In genomic region chr17:81552244-81553017, GRCh38 we compare ENCODE assay signal across 8 cellular contexts. TPM values are rescaled to one million over a fixed set of nuclear protein-coding genes. Genes with fewer than 3 reads are reported as not detected.
DNase-seq lines count a peak whose midpoint lies in the region; ATAC-seq and TF ChIP-seq lines count a peak whose summit lies in the region.

TSS of gene FAAP100 (minus strand) at chr17:81552353. CDS start at chr17:81552330, 23 bp downstream.

- H3K4me2 ChIP-seq in OCI-LY1 (ENCODE audit: low read length) = peak within 1 kb of the TSS; percentile 77

- peaks cover 23% of the 10 kb centered on the region for H3K4me1 ChIP-seq in OCI-LY1 (ENCODE audit: insufficient read depth, low read length, severe bottlenecking)

- no peaks in the 10 kb centered on the region for H3F3A ChIP-seq in OCI-LY1 (ENCODE audit: insufficient read depth, low read length)

- peak; percentile 69 for DNase-seq in Ammon's horn (ENCODE audit: low spot score)
- peak; percentile 67 for DNase-seq in activated T-cell treated with anti-CD3 and anti-CD28 coated beads for 4 hours
- peak; percentile 27 for DNase-seq in epithelial cell of prostate (ENCODE audit: low read depth, low spot score)
- peak; percentile 78 for DNase-seq in mucosa of gallbladder (ENCODE audit: low spot score)
- peak; percentile 72 for DNase-seq in stimulated activated CD8-positive, alpha-beta memory T cell treated with anti-CD3 and anti-CD28 coated beads, Interleukin-4, amount 100 ng/mL, for 24 hours (ENCODE audit: low read depth)

- peak within 1 kb of the TSS; percentile 84 for H3K4me3 ChIP-seq in OCI-LY1 (ENCODE audit: low read depth, low read length, poor library complexity, severe bottlenecking)

- peak within 1 kb of the TSS; percentile 73 for H3K27ac ChIP-seq in OCI-LY1 (ENCODE audit: low read depth, low read length, poor library complexity, severe bottlenecking)
- H3K27ac ChIP-seq in epithelial cell of prostate = peak within 1 kb of the TSS; percentile 78

- H4K20me1 ChIP-seq in OCI-LY1 (ENCODE audit: insufficient read depth, low read length) = no peaks in the 10 kb centered on the region

- peak within 1 kb of the TSS; percentile 95 for H3K9ac ChIP-seq in OCI-LY1 (ENCODE audit: low read length)

- H3K27me3 ChIP-seq in OCI-LY1 (ENCODE audit: insufficient read depth, low read length) = no peaks in the 10 kb centered on the region

- H3K36me3 ChIP-seq in OCI-LY1 (ENCODE audit: insufficient read depth, low read length) = peaks cover 41% of the 10 kb centered on the region

- no peaks in the 10 kb centered on the region for H3K9me3 ChIP-seq in OCI-LY1 (ENCODE audit: low read length)

- 0 out of 2 replicates have a peak within 1 kb of the TSS, but pooled peaks have one; percentile 17 for H2AFZ ChIP-seq in OCI-LY1 (ENCODE audit: low read length)

- TF ChIP-seq CTCF in OCI-LY1 (IDR thresholded peaks at IDR 0.05; ENCODE audit: low read length) = no peak

- no peaks in the 10 kb centered on the region for H3K79me2 ChIP-seq in OCI-LY1 (ENCODE audit: insufficient read depth, low read length)

- H3K9me2 ChIP-seq in OCI-LY1 (ENCODE audit: low read depth, low read length) = no peaks in the 10 kb centered on the region

- ATAC-seq in GM19023 (IDR thresholded peaks at IDR 0.05; ENCODE audit: unreplicated experiment) (peak; percentile 44), HG03460 (IDR thresholded peaks at IDR 0.05; ENCODE audit: unreplicated experiment) (peak; percentile 35)

RNA-seq across cellular contexts. Expression of gene FAAP100, which starts in this region (rescaled TPM):
- 37.0 TPM for total RNA-seq in mucosa of gallbladder

Comparison
In these comparisons a context has a peak if more than half of its experiments do, and no peak if none do; other contexts are left out.
1. Peak in every context shown above with its lines: DNase-seq, ATAC-seq, H3K4me3 ChIP-seq and H3K27ac ChIP-seq.
2. DNase-seq: peak in every context shown above with its lines; median percentile 78 in mucosa of gallbladder; 72 in stimulated activated CD8-positive, alpha-beta memory T cell treated with anti-CD3 and anti-CD28 coated beads, Interleukin-4, amount 100 ng/mL, for 24 hours; 69 in Ammon's horn; 67 in activated T-cell treated with anti-CD3 and anti-CD28 coated beads for 4 hours; 27 in epithelial cell of prostate.